ENCODE assay signal across 19 cellular contexts in genomic region chrX:43679778-43680177, GRCh38. TPM values are rescaled to one million over a fixed set of nuclear protein-coding genes. Genes with fewer than 3 reads are reported as not detected.
DNase-seq lines count a peak whose midpoint lies in the region; ATAC-seq, FAIRE-seq and TF ChIP-seq lines count a peak whose summit lies in the region.
"Had no signal": no experiment of that assay in that cellular context is flagged by ENCODE, and none has a peak within 500 bp of the region (broad histone marks: within the 10 kb centered on the region; RNA-seq: fewer than 3 reads in every experiment).

No MANE protein-coding gene starts in this region.

- H3K4me3 ChIP-seq in A549 (no peak overlapping the region), adipocyte (ENCODE audit: low read length) (no peak overlapping the region), fibroblast of the aortic adventitia (ENCODE audit: low read depth, low read length) (no peak overlapping the region)
- H3K4me3 ChIP-seq: dorsolateral prefrontal cortex, left ventricle myocardium inferior had no signal

- in situ Hi-C loops in GM13976 (cut with MboI; ENCODE audit: low sequenced_read_pairs, unreplicated experiment) = no loop called here

- ATAC-seq in A549 (no peak), GM19395 (IDR thresholded peaks at IDR 0.05; ENCODE audit: unreplicated experiment) (no peak), GM18873 (IDR thresholded peaks at IDR 0.05; ENCODE audit: low FRiP score, unreplicated experiment) (no peak), HG03521 (IDR thresholded peaks at IDR 0.05; ENCODE audit: unreplicated experiment) (no peak)
- ATAC-seq: activated CD4-positive, alpha-beta T cell treated with anti-CD3 and anti-CD28 coated beads for 36 hours; activated T-helper 17 cell treated with anti-CD3 and anti-CD28 coated beads, Interleukin-2, amount 50 U/mL, for 72 hours; CD8-positive, alpha-beta T cell had no signal

- CTCF ChIA-PET in A549 (lab: Yijun Ruan, JAX) = no interaction called here

- H3K9ac ChIP-seq in adipocyte (ENCODE audit: low read length) = no peak overlapping the region

- H3K4me1 ChIP-seq in A549 (peaks cover 6% of the 10 kb centered on the region; the same call in 1 of the 3 replicates), adipocyte (ENCODE audit: control insufficient read depth, insufficient read depth, low read length) (peaks cover 19% of the 10 kb centered on the region)

- POLR2A ChIA-PET in A549 (lab: Yijun Ruan, JAX) = no interaction called here

- no peak for TF ChIP-seq EP300 in A549 (IDR thresholded peaks at IDR 0.05)

- DNase-seq in A549 (ENCODE audit: low read depth in 1 of 2, low spot score in 1 of 2) (no peak), LHCN-M2 (ENCODE audit: low read depth) (peak; percentile 41), adipocyte (ENCODE audit: low read depth) (peak; percentile 44), fibroblast of the aortic adventitia (ENCODE audit: low read depth) (peak; percentile 36), GM13976 (ENCODE audit: low spot score) (no peak)
- DNase-seq: activated CD4-positive, alpha-beta T cell treated with anti-CD3 and anti-CD28 coated beads for 36 hours; activated naive CD8-positive, alpha-beta T cell treated with anti-CD3 and anti-CD28 coated beads, Interleukin-2, amount 10 ng/mL, durations not matched to agents 7 days and 5 days; CD8-positive, alpha-beta T cell; DMS79 treated with DMSO at 0.1 percent for 48 hours; dorsolateral prefrontal cortex; head of caudate nucleus; KG1; left ventricle myocardium inferior; NCI-H1048; stimulated activated CD8-positive, alpha-beta memory T cell treated with anti-CD3 and anti-CD28 coated beads, Interleukin-4, amount 100 ng/mL, for 48 hours had no signal

- TF ChIP-seq RAD21 in A549 (conservative IDR thresholded peaks at IDR 0.05 in 1 of 2, IDR thresholded peaks at IDR 0.05 in 1 of 2) = no peak

- H3K9me3 ChIP-seq in A549 (no peaks in the 10 kb centered on the region), adipocyte (ENCODE audit: control insufficient read depth, low read length) (no peaks in the 10 kb centered on the region)
- H3K9me3 ChIP-seq: left ventricle myocardium inferior had no signal

- H3K4me2 ChIP-seq in A549 = no peak overlapping the region

- no peak for TF ChIP-seq CTCF in A549 (IDR thresholded peaks at IDR 0.05)
- TF ChIP-seq CTCF in fibroblast of the aortic adventitia (IDR thresholded peaks at IDR 0.05; ENCODE audit: insufficient read depth, low read length) = no peak
- no peak for TF ChIP-seq CTCF in GM13976 (IDR thresholded peaks at IDR 0.05; ENCODE audit: borderline replicate concordance, control extremely low read depth, extremely low read depth, insufficient read depth, missing control alignments)

- 88% methylated on average over 2 of the region's 2 CpGs for WGBS in A549 (ENCODE audit: missing lambda C conversion rate)

- peaks cover 16% of the 10 kb centered on the region for H3K36me3 ChIP-seq in adipocyte (ENCODE audit: control insufficient read depth, insufficient read depth, low read length, severe bottlenecking)

- FAIRE-seq in A549 (lab: Jason Lieb, UNC) = peak; percentile 63

- TF ChIP-seq POLR2A in A549 (IDR thresholded peaks at IDR 0.05; ENCODE audit: low read length) = no peak

- H3K27ac ChIP-seq in A549 = no peak overlapping the region
- H3K27ac ChIP-seq: dorsolateral prefrontal cortex, left ventricle myocardium inferior had no signal

- H3K27me3 ChIP-seq in adipocyte (replicated peaks; ENCODE audit: control insufficient read depth, insufficient read depth, low read length) = no peaks in the 10 kb centered on the region

TF ChIP-seq in A549, 52 proteins besides CTCF, POLR2A, EP300 and RAD21:
- TF ChIP-seq RFX5 (IDR thresholded peaks at IDR 0.05) = no peak
- TF ChIP-seq MAFK (IDR thresholded peaks at IDR 0.05; ENCODE audit: partially characterized antibody) = peak; percentile 75

RNA-seq across cellular contexts. Expression of gene MAOA, which starts 23.7 kb away (rescaled TPM):
- 5.6 and 6.4 TPM in 2 replicates for polyA plus RNA-seq in A549 (2011; rRNA removed)
- polyA plus RNA-seq in A549 (2012; cell fraction: cytosol; rRNA removed) = 0.47 and 0.58 TPM in 2 replicates
- 0.34 and 0.64 TPM in 2 replicates for polyA plus RNA-seq in A549 (2012; cell fraction: nucleus; rRNA removed)
- polyA plus RNA-seq in A549 (2017; fragmentation: RNase III; extraction: RNeasy Plus Mini Kit Qiagen cat#74134 plus additional on column Dnase treatment) = 0.34 to 0.44 TPM (median 0.35 TPM) in 3 replicates
- polyA minus RNA-seq in A549 (2011; rRNA and poly(A)+ RNA removed) = 2.9 and 5.7 TPM in 2 replicates
- total RNA-seq in LHCN-M2 (2014; rRNA removed) = 4.6 and 5.0 TPM in 2 replicates
- polyA plus RNA-seq in LHCN-M2 (2012) = 2.5 TPM
- total RNA-seq in fibroblast of the aortic adventitia (ENCODE audit: low replicate concordance) = 4.7 and 9.6 TPM in 2 replicates
- total RNA-seq: CD8-positive, alpha-beta T cell had no signal

Comparison
In these comparisons a context has a peak if more than half of its experiments do, and no peak if none do; other contexts are left out.
1. DNase-seq: peak in LHCN-M2 (single experiment), adipocyte (single experiment) and fibroblast of the aortic adventitia (single experiment); none in A549 (0 of 2) and GM13976 (single experiment).